In genomic region chr3:62529230-62529629, GRCh38 we compare ENCODE assay signal across 2 cellular contexts.
TF ChIP-seq lines count a peak whose summit lies in the region.

No MANE protein-coding gene starts in this region.

TF ChIP-seq in HCT116, 20 proteins besides CTCF, POLR2A, EP300 and RAD21:
- TF ChIP-seq ZBTB33 (IDR thresholded peaks at IDR 0.05; ENCODE audit: extremely low read depth, insufficient replicate concordance, low read length) (no peak), TCF7L2 (IDR thresholded peaks at IDR 0.05; ENCODE audit: borderline replicate concordance, extremely low read depth, insufficient read depth, insufficient read length) (no peak), EZH2 (IDR thresholded peaks at IDR 0.05) (no peak), ZNF274 (IDR thresholded peaks at IDR 0.05; ENCODE audit: low read depth, low read length) (no peak), ELF1 (IDR thresholded peaks at IDR 0.05; ENCODE audit: borderline replicate concordance, low read depth) (no peak), YY1 (IDR thresholded peaks at IDR 0.05; ENCODE audit: extremely low read depth, insufficient replicate concordance, low read depth, low read length) (no peak)
- TF ChIP-seq, protein P1, sequence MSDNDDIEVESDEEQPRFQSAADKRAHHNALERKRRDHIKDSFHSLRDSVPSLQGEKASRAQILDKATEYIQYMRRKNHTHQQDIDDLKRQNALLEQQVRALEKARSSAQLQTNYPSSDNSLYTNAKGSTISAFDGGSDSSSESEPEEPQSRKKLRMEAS (IDR thresholded peaks at IDR 0.05): no peak
- TF ChIP-seq, protein P2, sequence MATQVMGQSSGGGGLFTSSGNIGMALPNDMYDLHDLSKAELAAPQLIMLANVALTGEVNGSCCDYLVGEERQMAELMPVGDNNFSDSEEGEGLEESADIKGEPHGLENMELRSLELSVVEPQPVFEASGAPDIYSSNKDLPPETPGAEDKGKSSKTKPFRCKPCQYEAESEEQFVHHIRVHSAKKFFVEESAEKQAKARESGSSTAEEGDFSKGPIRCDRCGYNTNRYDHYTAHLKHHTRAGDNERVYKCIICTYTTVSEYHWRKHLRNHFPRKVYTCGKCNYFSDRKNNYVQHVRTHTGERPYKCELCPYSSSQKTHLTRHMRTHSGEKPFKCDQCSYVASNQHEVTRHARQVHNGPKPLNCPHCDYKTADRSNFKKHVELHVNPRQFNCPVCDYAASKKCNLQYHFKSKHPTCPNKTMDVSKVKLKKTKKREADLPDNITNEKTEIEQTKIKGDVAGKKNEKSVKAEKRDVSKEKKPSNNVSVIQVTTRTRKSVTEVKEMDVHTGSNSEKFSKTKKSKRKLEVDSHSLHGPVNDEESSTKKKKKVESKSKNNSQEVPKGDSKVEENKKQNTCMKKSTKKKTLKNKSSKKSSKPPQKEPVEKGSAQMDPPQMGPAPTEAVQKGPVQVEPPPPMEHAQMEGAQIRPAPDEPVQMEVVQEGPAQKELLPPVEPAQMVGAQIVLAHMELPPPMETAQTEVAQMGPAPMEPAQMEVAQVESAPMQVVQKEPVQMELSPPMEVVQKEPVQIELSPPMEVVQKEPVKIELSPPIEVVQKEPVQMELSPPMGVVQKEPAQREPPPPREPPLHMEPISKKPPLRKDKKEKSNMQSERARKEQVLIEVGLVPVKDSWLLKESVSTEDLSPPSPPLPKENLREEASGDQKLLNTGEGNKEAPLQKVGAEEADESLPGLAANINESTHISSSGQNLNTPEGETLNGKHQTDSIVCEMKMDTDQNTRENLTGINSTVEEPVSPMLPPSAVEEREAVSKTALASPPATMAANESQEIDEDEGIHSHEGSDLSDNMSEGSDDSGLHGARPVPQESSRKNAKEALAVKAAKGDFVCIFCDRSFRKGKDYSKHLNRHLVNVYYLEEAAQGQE (IDR thresholded peaks at IDR 0.05; ENCODE audit: low read depth): peak; percentile 83
TF ChIP-seq in HCT116: peak in this region for 1.

TF ChIP-seq in H1, 55 proteins besides CTCF, POLR2A, EP300 and RAD21:
- TF ChIP-seq SIN3A (conservative IDR thresholded peaks at IDR 0.05 in 1 of 2, IDR thresholded peaks at IDR 0.05 in 1 of 2; ENCODE audit: low read depth in 1 of 2, low read length in 2 of 2): peak; percentile 94 to 95
- no peak for TF ChIP-seq JUN (IDR thresholded peaks at IDR 0.05; ENCODE audit: low read depth, low read length)
- TF ChIP-seq TBP (IDR thresholded peaks at IDR 0.05; ENCODE audit: low read depth, low read length): no peak
- peak; percentile 74 for TF ChIP-seq SAP30 (IDR thresholded peaks at IDR 0.05; ENCODE audit: insufficient read depth, insufficient replicate concordance, low read length)
- no peak for TF ChIP-seq RBBP5 (IDR thresholded peaks at IDR 0.05; ENCODE audit: borderline replicate concordance, low read depth, low read length)
